In genomic region chr11:123307276-123307675, GRCh38 we compare ENCODE assay signal across 14 cellular contexts.
DNase-seq lines count a peak whose midpoint lies in the region; ATAC-seq, FAIRE-seq and TF ChIP-seq lines count a peak whose summit lies in the region.
"Had no signal": no experiment of that assay in that cellular context is flagged by ENCODE, and none has a peak within 500 bp of the region (broad histone marks: within the 10 kb centered on the region; RNA-seq: fewer than 3 reads in every experiment).

No MANE protein-coding gene starts in this region.

- intact Hi-C loops in left ventricle myocardium superior (cut with micrococcal nuclease) = loop anchor here (10.0 kb wide), 1 partner anchor 58 kb away; no protein-coding TSS in a partner anchor

- H3K9me3 ChIP-seq in MM.1S (replicated peaks; ENCODE audit: insufficient read depth, low read length) (no peaks in the 10 kb centered on the region), adipocyte (ENCODE audit: control insufficient read depth, low read length) (no peaks in the 10 kb centered on the region), smooth muscle cell (replicated peaks; ENCODE audit: low read depth) (no peaks in the 10 kb centered on the region)

- H3K4me3 ChIP-seq in MM.1S (ENCODE audit: low read length) (no peak overlapping the region; the same call in 1 of the 2 replicates), adipocyte (ENCODE audit: low read length) (no peak overlapping the region), smooth muscle cell (no peak overlapping the region)
- H3K4me3 ChIP-seq: K562 had no signal

- H3F3A ChIP-seq in MM.1S (ENCODE audit: insufficient read depth, low read length) (0 out of 2 replicates have a peak, but pooled peaks cover 11% of the 10 kb centered on the region), smooth muscle cell (ENCODE audit: low read depth) (no peaks in the 10 kb centered on the region)

- H3K4me2 ChIP-seq in MM.1S (ENCODE audit: low read depth, low read length) (peak overlapping the region; percentile 58; the same call in 1 of the 2 replicates), smooth muscle cell (peak overlapping the region; percentile 52)

- no peaks in the 10 kb centered on the region for H3K9me2 ChIP-seq in MM.1S (replicated peaks; ENCODE audit: insufficient read depth, low read length)

- H3K36me3 ChIP-seq in MM.1S (replicated peaks; ENCODE audit: insufficient read depth, low read length) (no peaks in the 10 kb centered on the region), adipocyte (ENCODE audit: control insufficient read depth, insufficient read depth, low read length, severe bottlenecking) (no peaks in the 10 kb centered on the region), smooth muscle cell (ENCODE audit: low read depth) (no peaks in the 10 kb centered on the region)

- H3K9ac ChIP-seq in MM.1S (ENCODE audit: low read length) = no peak overlapping the region
- H3K9ac ChIP-seq in adipocyte (ENCODE audit: low read length) = peak overlapping the region; percentile 44
- no peak overlapping the region for H3K9ac ChIP-seq in smooth muscle cell (ENCODE audit: low read depth)

- DNase-seq in MM.1S = no peak
- no peak for DNase-seq in adipocyte (ENCODE audit: low read depth)
- no peak for DNase-seq in left ventricle myocardium superior
- no peak for DNase-seq in smooth muscle cell (lab: John Stamatoyannopoulos, UW; ENCODE audit: unreplicated experiment)
- no peak for DNase-seq in T1000 (lab: John Stamatoyannopoulos, UW)
- no peak for DNase-seq in RWPE1 (ENCODE audit: low spot score)
- no peak for DNase-seq in frontal cortex (ENCODE audit: low spot score in 2 of 2)
- DNase-seq: Calu3; CD4-positive, alpha-beta memory T cell; DMS53; HCEC 1CT; NCI-H146 had no signal

- peaks cover 32% of the 10 kb centered on the region for H3K4me1 ChIP-seq in MM.1S (ENCODE audit: low read length)
- H3K4me1 ChIP-seq in adipocyte (ENCODE audit: control insufficient read depth, insufficient read depth, low read length) = peaks cover 22% of the 10 kb centered on the region
- peaks cover 22% of the 10 kb centered on the region for H3K4me1 ChIP-seq in smooth muscle cell (ENCODE audit: low read depth)

- CTCF ChIA-PET in RWPE1 (lab: Yijun Ruan, JAX) = interaction anchor here (0.6 kb wide), 1 partner anchor 1461 kb away, joined by 3 read pairs; no protein-coding TSS in a partner anchor

- H4K20me1 ChIP-seq in MM.1S (ENCODE audit: insufficient read depth, low read length) = no peaks in the 10 kb centered on the region
- H4K20me1 ChIP-seq in smooth muscle cell (ENCODE audit: low read depth) = no peaks in the 10 kb centered on the region

- WGBS in smooth muscle cell (ENCODE audit: low lambda C conversion rate) = 86% methylated on average over 4 of the region's 4 CpGs

- H2AFZ ChIP-seq in MM.1S (ENCODE audit: low read length) (no peak overlapping the region), smooth muscle cell (ENCODE audit: low read depth) (no peak overlapping the region)

- H3K27me3 ChIP-seq in MM.1S (replicated peaks; ENCODE audit: insufficient read depth, low read length) (no peaks in the 10 kb centered on the region), adipocyte (replicated peaks; ENCODE audit: control insufficient read depth, insufficient read depth, low read length) (no peaks in the 10 kb centered on the region), smooth muscle cell (ENCODE audit: low read depth) (no peaks in the 10 kb centered on the region)

- H3K27ac ChIP-seq in MM.1S (ENCODE audit: low read length) (no peak overlapping the region), smooth muscle cell (ENCODE audit: low read depth) (peak overlapping the region; percentile 73), RWPE1 (no peak overlapping the region)

- POLR2A ChIA-PET in RWPE1 (lab: Yijun Ruan, JAX; ENCODE audit: low non-redundant PET) = no interaction called here

- ATAC-seq in left ventricle myocardium superior (peak; percentile 8), GM18867 (IDR thresholded peaks at IDR 0.05; ENCODE audit: unreplicated experiment) (no peak)
- ATAC-seq: K562 had no signal

- no peak for FAIRE-seq in frontal cortex (lab: Jason Lieb, UNC)
- FAIRE-seq: K562 had no signal

- H3K79me2 ChIP-seq in MM.1S (ENCODE audit: low read length) (no peaks in the 10 kb centered on the region), smooth muscle cell (ENCODE audit: low read depth) (no peaks in the 10 kb centered on the region)

- TF ChIP-seq CTCF in MM.1S (IDR thresholded peaks at IDR 0.05; ENCODE audit: low read length) (no peak), smooth muscle cell (IDR thresholded peaks at IDR 0.05; ENCODE audit: borderline replicate concordance, insufficient read depth, poor library complexity, severe bottlenecking) (no peak), RWPE1 (conservative IDR thresholded peaks at IDR 0.05; ENCODE audit: low read depth) (no peak)
